In the genomic region with DNA sequence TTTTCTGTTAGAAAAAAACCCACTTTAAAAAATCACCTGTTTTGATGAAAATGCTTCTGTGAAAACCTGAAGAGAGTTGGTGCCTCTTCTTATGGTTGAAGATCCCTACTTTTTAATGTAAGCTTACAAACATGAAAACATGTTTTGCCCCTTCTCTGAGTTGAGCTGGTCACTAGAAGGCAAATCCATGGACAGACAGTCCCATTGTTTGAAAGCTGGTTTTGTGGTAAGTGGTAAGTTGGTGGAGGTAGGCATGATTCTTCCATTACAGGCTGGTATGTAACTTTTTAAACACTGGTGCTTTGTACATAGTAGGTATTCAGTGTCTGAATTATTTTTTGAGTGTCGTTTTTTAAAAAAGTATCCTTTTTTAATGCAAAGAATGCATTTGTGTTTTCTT, we compare ENCODE assay signal across 1 cellular context.
TF ChIP-seq lines count a peak whose summit lies in the region.

No MANE protein-coding gene starts in this region.

TF ChIP-seq in GM23338, 12 proteins besides CTCF, POLR2A, EP300 and RAD21 (continued from another document):
- TF ChIP-seq, protein P1, sequence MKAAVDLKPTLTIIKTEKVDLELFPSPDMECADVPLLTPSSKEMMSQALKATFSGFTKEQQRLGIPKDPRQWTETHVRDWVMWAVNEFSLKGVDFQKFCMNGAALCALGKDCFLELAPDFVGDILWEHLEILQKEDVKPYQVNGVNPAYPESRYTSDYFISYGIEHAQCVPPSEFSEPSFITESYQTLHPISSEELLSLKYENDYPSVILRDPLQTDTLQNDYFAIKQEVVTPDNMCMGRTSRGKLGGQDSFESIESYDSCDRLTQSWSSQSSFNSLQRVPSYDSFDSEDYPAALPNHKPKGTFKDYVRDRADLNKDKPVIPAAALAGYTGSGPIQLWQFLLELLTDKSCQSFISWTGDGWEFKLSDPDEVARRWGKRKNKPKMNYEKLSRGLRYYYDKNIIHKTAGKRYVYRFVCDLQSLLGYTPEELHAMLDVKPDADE (IDR thresholded peaks at IDR 0.05) = no peak
- TF ChIP-seq NANOG (IDR thresholded peaks at IDR 0.05; ENCODE audit: borderline replicate concordance) = no peak
- TF ChIP-seq, protein P2, sequence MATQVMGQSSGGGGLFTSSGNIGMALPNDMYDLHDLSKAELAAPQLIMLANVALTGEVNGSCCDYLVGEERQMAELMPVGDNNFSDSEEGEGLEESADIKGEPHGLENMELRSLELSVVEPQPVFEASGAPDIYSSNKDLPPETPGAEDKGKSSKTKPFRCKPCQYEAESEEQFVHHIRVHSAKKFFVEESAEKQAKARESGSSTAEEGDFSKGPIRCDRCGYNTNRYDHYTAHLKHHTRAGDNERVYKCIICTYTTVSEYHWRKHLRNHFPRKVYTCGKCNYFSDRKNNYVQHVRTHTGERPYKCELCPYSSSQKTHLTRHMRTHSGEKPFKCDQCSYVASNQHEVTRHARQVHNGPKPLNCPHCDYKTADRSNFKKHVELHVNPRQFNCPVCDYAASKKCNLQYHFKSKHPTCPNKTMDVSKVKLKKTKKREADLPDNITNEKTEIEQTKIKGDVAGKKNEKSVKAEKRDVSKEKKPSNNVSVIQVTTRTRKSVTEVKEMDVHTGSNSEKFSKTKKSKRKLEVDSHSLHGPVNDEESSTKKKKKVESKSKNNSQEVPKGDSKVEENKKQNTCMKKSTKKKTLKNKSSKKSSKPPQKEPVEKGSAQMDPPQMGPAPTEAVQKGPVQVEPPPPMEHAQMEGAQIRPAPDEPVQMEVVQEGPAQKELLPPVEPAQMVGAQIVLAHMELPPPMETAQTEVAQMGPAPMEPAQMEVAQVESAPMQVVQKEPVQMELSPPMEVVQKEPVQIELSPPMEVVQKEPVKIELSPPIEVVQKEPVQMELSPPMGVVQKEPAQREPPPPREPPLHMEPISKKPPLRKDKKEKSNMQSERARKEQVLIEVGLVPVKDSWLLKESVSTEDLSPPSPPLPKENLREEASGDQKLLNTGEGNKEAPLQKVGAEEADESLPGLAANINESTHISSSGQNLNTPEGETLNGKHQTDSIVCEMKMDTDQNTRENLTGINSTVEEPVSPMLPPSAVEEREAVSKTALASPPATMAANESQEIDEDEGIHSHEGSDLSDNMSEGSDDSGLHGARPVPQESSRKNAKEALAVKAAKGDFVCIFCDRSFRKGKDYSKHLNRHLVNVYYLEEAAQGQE (IDR thresholded peaks at IDR 0.05; ENCODE audit: unreplicated experiment) = no peak
- no peak for TF ChIP-seq STAT1 (IDR thresholded peaks at IDR 0.05; ENCODE audit: unreplicated experiment)
- TF ChIP-seq ZNF331 (CRISPR knock-in tag; IDR thresholded peaks at IDR 0.05; ENCODE audit: low read depth) = no peak
- TF ChIP-seq EZH2 (IDR thresholded peaks at IDR 0.05; ENCODE audit: low read depth, unreplicated experiment) = no peak
- no peak for TF ChIP-seq JUNB (IDR thresholded peaks at IDR 0.05; ENCODE audit: unreplicated experiment)
- TF ChIP-seq POLR2AphosphoS5 (IDR thresholded peaks at IDR 0.05; ENCODE audit: low read depth) = no peak
- TF ChIP-seq CREB1 (CRISPR knock-in tag; IDR thresholded peaks at IDR 0.05; ENCODE audit: low read depth) = no peak
- no peak for TF ChIP-seq ZNF114 (CRISPR knock-in tag; IDR thresholded peaks at IDR 0.05)
